In the genomic region with DNA sequence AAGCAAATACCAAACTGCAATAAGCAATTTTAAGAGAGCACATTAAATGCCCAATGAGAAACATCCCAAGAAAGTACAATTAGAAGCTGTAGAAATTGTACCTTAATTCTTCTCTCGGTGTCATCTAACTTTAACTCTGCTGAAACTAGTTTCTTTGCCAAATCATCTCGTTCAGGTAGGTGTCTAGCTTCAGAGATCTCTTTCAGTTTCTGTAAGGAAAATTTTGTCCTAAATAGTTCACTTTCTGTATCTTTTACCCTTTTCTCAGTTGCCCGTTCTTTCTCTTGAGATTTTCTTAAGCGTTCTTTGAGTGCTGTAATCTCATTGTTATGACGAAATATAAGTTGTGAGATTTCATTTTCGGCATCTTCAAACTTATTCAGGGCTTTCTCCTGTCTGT, we compare ENCODE assay signal across 24 cellular contexts. TPM values are rescaled to one million over a fixed set of nuclear protein-coding genes. Genes with fewer than 3 reads are reported as not detected.
DNase-seq lines count a peak whose midpoint lies in the region; ATAC-seq and TF ChIP-seq lines count a peak whose summit lies in the region.
"Had no signal": no experiment of that assay in that cellular context is flagged by ENCODE, and none has a peak within 500 bp of the region (broad histone marks: within the 10 kb centered on the region; RNA-seq: fewer than 3 reads in every experiment).

No MANE protein-coding gene starts in this region.

- H3K9me3 ChIP-seq in mammary epithelial cell (replicated peaks; ENCODE audit: insufficient read depth, low read length) = no peaks in the 10 kb centered on the region
- no peaks in the 10 kb centered on the region for H3K9me3 ChIP-seq in breast epithelium
- H3K9me3 ChIP-seq in left lung = no peaks in the 10 kb centered on the region

- intact Hi-C loops in mammary epithelial cell (cut with micrococcal nuclease) (no loop called here), breast epithelium (cut with DNase I; ENCODE audit: low total_unique reads) (no loop called here), left lung (cut with DNase I) (no loop called here)

- H3K4me1 Mint-ChIP-seq in progenitor cell of endocrine pancreas (ENCODE audit: low read depth) = peaks cover 18% of the 10 kb centered on the region
- H3K4me1 Mint-ChIP-seq: B cell; CD14-positive monocyte; CD8-positive, alpha-beta memory T cell had no signal

- no peaks in the 10 kb centered on the region for H3K4me1 ChIP-seq in mammary epithelial cell (ENCODE audit: insufficient read depth, low read length)
- no peaks in the 10 kb centered on the region for H3K4me1 ChIP-seq in breast epithelium
- no peaks in the 10 kb centered on the region for H3K4me1 ChIP-seq in left lung

- H3K79me2 ChIP-seq in mammary epithelial cell (ENCODE audit: insufficient read depth, low read length) = no peaks in the 10 kb centered on the region

- WGBS in mammary epithelial cell (ENCODE audit: low coverage, missing lambda C conversion rate) = 60% methylated on average over 6 of the region's 6 CpGs

- dilution Hi-C loops in mammary epithelial cell (cut with HindIII; ENCODE audit: low sequenced_read_pairs) = no loop called here

- peak overlapping the region; percentile 69 for H3K27ac Mint-ChIP-seq in progenitor cell of endocrine pancreas
- no peak overlapping the region for H3K27ac Mint-ChIP-seq in activated naive CD4-positive, alpha-beta T cell treated with anti-CD3 and anti-CD28 coated beads, Interleukin-2, amount 50 U/mL, for 72 hours
- H3K27ac Mint-ChIP-seq: B cell; CD14-positive monocyte; CD8-positive, alpha-beta memory T cell had no signal

- H3K4me2 ChIP-seq in mammary epithelial cell (ENCODE audit: insufficient read depth, low read depth, low read length) = peak overlapping the region; percentile 73

- DNase-seq in mammary epithelial cell (no peak), breast epithelium (ENCODE audit: low spot score in 2 of 2) (no peak), left lung (no peak), progenitor cell of endocrine pancreas (ENCODE audit: low spot score, unreplicated experiment) (no peak)
- no peak for DNase-seq in stimulated activated naive CD4-positive, alpha-beta T cell (lab: John Stamatoyannopoulos, UW)
- DNase-seq in activated naive CD4-positive, alpha-beta T cell treated with anti-CD3 and anti-CD28 coated beads, Interleukin-2, amount 50 U/mL, for 72 hours (ENCODE audit: low spot score in 2 of 2) = no peak
- DNase-seq: CD8-positive, alpha-beta memory T cell; DMS 273 treated with DMSO at 0.1 percent for 48 hours; DMS79; EL; GDM1; HCEC 1CT; KG1; NCI-H1048; NCI-H1436; NCI-H2081 treated with DMSO at 0.1 percent for 48 hours; NCI-H524; NCI-H748 treated with DMSO at 0.1 percent for 48 hours; SHP77 had no signal

- TF ChIP-seq CTCF in mammary epithelial cell (conservative IDR thresholded peaks at IDR 0.05 in 1 of 2, IDR thresholded peaks at IDR 0.05 in 1 of 2; ENCODE audit: extremely low read depth in 1 of 2, insufficient read depth in 1 of 2, low read depth in 1 of 2, low read length in 2 of 2) = no peak
- TF ChIP-seq CTCF in breast epithelium (IDR thresholded peaks at IDR 0.05) = no peak
- TF ChIP-seq CTCF in left lung (IDR thresholded peaks at IDR 0.05) = no peak
- no peak for TF ChIP-seq CTCF in progenitor cell of endocrine pancreas (IDR thresholded peaks at IDR 0.05; ENCODE audit: unreplicated experiment)

- BruUV-seq in mammary epithelial cell (replicated peaks; lab: Mats Ljungman, UMichigan) = no TSS peak

- no peaks in the 10 kb centered on the region for H4K20me1 ChIP-seq in mammary epithelial cell (ENCODE audit: insufficient read depth, low read length)

- H3K9ac ChIP-seq in mammary epithelial cell (ENCODE audit: insufficient read depth, low read length) = no peak overlapping the region

- H3K27me3 ChIP-seq in mammary epithelial cell (ENCODE audit: insufficient read depth, low read length) = no peaks in the 10 kb centered on the region
- no peaks in the 10 kb centered on the region for H3K27me3 ChIP-seq in breast epithelium
- H3K27me3 ChIP-seq in left lung = no peaks in the 10 kb centered on the region

- no peak overlapping the region for H3K4me3 Mint-ChIP-seq in progenitor cell of endocrine pancreas (ENCODE audit: low read depth)
- H3K4me3 Mint-ChIP-seq: B cell; CD14-positive monocyte; CD8-positive, alpha-beta memory T cell had no signal

- peak overlapping the region in 2 of 3 experiments; percentile 13 to 33 for H3K4me3 ChIP-seq in mammary epithelial cell (replicated peaks in 1 of 3; ENCODE audit: insufficient read depth in 1 of 3, low read depth in 2 of 3, low read length in 3 of 3)
- H3K4me3 ChIP-seq in breast epithelium = no peak overlapping the region
- H3K4me3 ChIP-seq in left lung = peak overlapping the region; percentile 2 to 11

- H3K36me3 Mint-ChIP-seq in progenitor cell of endocrine pancreas (ENCODE audit: insufficient read depth) = peaks cover 15% of the 10 kb centered on the region
- H3K36me3 Mint-ChIP-seq in activated naive CD4-positive, alpha-beta T cell treated with anti-CD3 and anti-CD28 coated beads, Interleukin-2, amount 50 U/mL, for 72 hours = no peaks in the 10 kb centered on the region
- H3K36me3 Mint-ChIP-seq: CD14-positive monocyte; CD8-positive, alpha-beta memory T cell had no signal

- peak overlapping the region; percentile 18 for H3K27ac ChIP-seq in mammary epithelial cell (ENCODE audit: insufficient read depth, low read depth, low read length)
- no peak overlapping the region for H3K27ac ChIP-seq in breast epithelium
- H3K27ac ChIP-seq in left lung = no peak overlapping the region
- H3K27ac ChIP-seq: 22Rv1, RWPE1 had no signal

- peak overlapping the region; percentile 68 for H2AFZ ChIP-seq in mammary epithelial cell (ENCODE audit: low read depth, low read length)

- ATAC-seq in left lung = peak; percentile 26
- no peak for ATAC-seq in activated naive CD4-positive, alpha-beta T cell treated with anti-CD3 and anti-CD28 coated beads, Interleukin-2, amount 50 U/mL, for 72 hours
- ATAC-seq in GM21515 (IDR thresholded peaks at IDR 0.05; ENCODE audit: unreplicated experiment) = no peak

- CTCF ChIA-PET in mammary epithelial cell (lab: Charles Lee; ENCODE audit: low non-redundant PET) = no interaction called here

- in situ Hi-C loops in mammary epithelial cell (cut with MboI; ENCODE audit: low sequenced_read_pairs in 2 of 2) = no loop called here

- no peaks in the 10 kb centered on the region for H3K27me3 Mint-ChIP-seq in progenitor cell of endocrine pancreas
- H3K27me3 Mint-ChIP-seq: B cell; CD8-positive, alpha-beta memory T cell had no signal

- no peak for TF ChIP-seq POLR2A in breast epithelium (IDR thresholded peaks at IDR 0.05)

- peaks cover 7% of the 10 kb centered on the region for H3K9me3 Mint-ChIP-seq in progenitor cell of endocrine pancreas (ENCODE audit: low read depth)
- no peaks in the 10 kb centered on the region for H3K9me3 Mint-ChIP-seq in activated naive CD4-positive, alpha-beta T cell treated with anti-CD3 and anti-CD28 coated beads, Interleukin-2, amount 50 U/mL, for 72 hours

- H3K36me3 ChIP-seq in mammary epithelial cell (ENCODE audit: insufficient read depth, low read length) = no peaks in the 10 kb centered on the region
- H3K36me3 ChIP-seq in breast epithelium = no peaks in the 10 kb centered on the region
- H3K36me3 ChIP-seq in left lung = no peaks in the 10 kb centered on the region

RNA-seq across cellular contexts. Expression of a gene that starts 24.1 kb away (rescaled TPM):
- total RNA-seq in mammary epithelial cell (10 to 100 TPM in 1 of 2 donors, 1 to 10 TPM in 1; 4.8 to 20.0 TPM), breast epithelium (10 to 100 TPM in 1 of 3 donors, 1 to 10 TPM in 2; 8.0 to 15.2 (median 8.2) TPM), left lung (1 to 10 TPM; 5.1 to 5.2 TPM), progenitor cell of endocrine pancreas (8.9 and 9.9 TPM in 2 replicates)
- 0.63 TPM for polyA plus RNA-seq in mammary epithelial cell
- not detected for polyA minus RNA-seq in mammary epithelial cell
- total RNA-seq in activated naive CD4-positive, alpha-beta T cell treated with anti-CD3 and anti-CD28 coated beads, Interleukin-2, amount 50 U/mL, for 72 hours = under 1 TPM; 0.29 to 0.68 TPM

Comparison
In these comparisons a context has a peak if more than half of its experiments do, and no peak if none do; other contexts are left out.
1. H3K4me3 ChIP-seq: peak in mammary epithelial cell (2 of 3) and left lung (2 of 2); none in breast epithelium (0 of 3).